In the genomic region with DNA sequence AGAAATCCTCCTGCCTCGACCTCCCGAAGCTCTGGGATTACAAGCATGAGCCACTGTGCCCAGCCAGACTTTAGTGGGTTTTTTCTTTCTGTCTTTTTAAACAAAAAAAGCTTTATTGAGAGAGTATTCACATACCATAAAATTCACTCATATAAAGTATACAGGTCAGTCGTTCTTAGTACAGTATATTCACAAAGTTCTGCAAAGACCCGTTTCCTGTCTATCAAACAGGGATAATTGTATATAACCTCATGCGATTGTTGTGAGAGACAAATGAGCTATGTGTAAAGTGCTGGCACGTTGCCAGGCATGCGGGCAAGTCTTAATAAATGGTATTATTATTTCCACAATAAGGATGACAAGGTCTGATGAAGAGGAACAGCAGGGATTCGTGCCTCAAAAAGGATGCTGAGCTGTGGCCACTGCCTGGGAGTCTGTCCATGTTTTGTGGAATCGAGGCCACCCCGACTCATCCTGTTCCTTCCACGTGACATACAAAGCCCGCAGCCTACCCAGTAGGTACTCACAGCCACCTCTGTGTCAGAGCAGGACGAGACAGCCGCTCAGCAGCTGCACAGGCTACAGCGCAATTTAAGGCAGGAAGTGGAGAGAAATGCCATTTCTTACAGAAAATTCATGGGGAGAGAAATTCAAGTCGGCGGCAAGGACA, we compare ENCODE assay signal across 8 cellular contexts. TPM values are rescaled to one million over a fixed set of nuclear protein-coding genes. Genes with fewer than 3 reads are reported as not detected.
A peak's percentile ranks its signal among the peaks of the same experiment; 100 is the strongest.
DNase-seq lines count a peak whose midpoint lies in the region; ATAC-seq and TF ChIP-seq lines count a peak whose summit lies in the region.

No MANE protein-coding gene starts in this region.

- intact Hi-C loops in naive thymus-derived CD4-positive, alpha-beta T cell (cut with micrococcal nuclease): no loop called here
- intact Hi-C loops in Right ventricle myocardium inferior (cut with DNase I): no loop called here

- H3K4me1 Mint-ChIP-seq in naive thymus-derived CD4-positive, alpha-beta T cell: peaks cover 0 to 8% (median 7%) of the 10 kb centered on the region in 7 donors

- POLR2A ChIA-PET in naive thymus-derived CD4-positive, alpha-beta T cell (lab: Charles Lee): interaction anchor here (0.6 to 0.7 kb wide), 2 partner anchors 45 to 287 kb away, joined by 3 to 7 read pairs; no protein-coding TSS in a partner anchor

- H3K9me3 Mint-ChIP-seq in naive thymus-derived CD4-positive, alpha-beta T cell: no peaks in the 10 kb centered on the region

- ATAC-seq in naive thymus-derived CD4-positive, alpha-beta T cell: peak; percentile 84
- ATAC-seq in GM21381 (IDR thresholded peaks at IDR 0.05; ENCODE audit: unreplicated experiment) (no peak), Right ventricle myocardium inferior (no peak), GM18511 (IDR thresholded peaks at IDR 0.05; ENCODE audit: unreplicated experiment) (no peak), GM19395 (IDR thresholded peaks at IDR 0.05; ENCODE audit: unreplicated experiment) (no peak)

- H3K27ac Mint-ChIP-seq in naive thymus-derived CD4-positive, alpha-beta T cell: peak overlapping the region in 2 of 9 donors; percentile 12 to 70

- no peak for TF ChIP-seq CTCF in GM12865 (IDR thresholded peaks at IDR 0.05; ENCODE audit: insufficient read depth, low read depth, low read length, missing control alignments)

- H3K36me3 ChIP-seq in naive thymus-derived CD4-positive, alpha-beta T cell (ENCODE audit: control insufficient read depth in 2 of 3, insufficient read depth in 3 of 3, low read length in 3 of 3): no peaks in the 10 kb centered on the region

- peak overlapping the region in 9 of 10 donors; percentile 15 to 79 (median 38) for H3K4me3 Mint-ChIP-seq in naive thymus-derived CD4-positive, alpha-beta T cell

- H3K27me3 Mint-ChIP-seq in naive thymus-derived CD4-positive, alpha-beta T cell: peaks cover 0 to 8% (median 0%) of the 10 kb centered on the region in 5 donors

- CTCF ChIA-PET in naive thymus-derived CD4-positive, alpha-beta T cell (lab: Charles Lee): interaction anchor here (0.6 kb wide), 2 partner anchors 90 to 458 kb away, joined by 3 read pairs; no protein-coding TSS in a partner anchor

- DNase-seq in GM12865 (ENCODE audit: low read depth): peak; percentile 36
- DNase-seq in NCI-H510A (lab: John Stamatoyannopoulos, UW): peak; percentile 24
- DNase-seq in activated T-cell treated with anti-CD3 and anti-CD28 coated beads, Interleukin-2, amount 50 U/mL, for 1 hour: peak; percentile 33
- peak in 7 of 9 donors; percentile 16 to 48 (median 29) for DNase-seq in naive thymus-derived CD4-positive, alpha-beta T cell
- no peak for DNase-seq in Right ventricle myocardium inferior (ENCODE audit: missing footprints)

- no peak overlapping the region for H3K4me3 ChIP-seq in GM12865 (ENCODE audit: low read depth, low read length)
- no peak overlapping the region for H3K4me3 ChIP-seq in naive thymus-derived CD4-positive, alpha-beta T cell (ENCODE audit: low read length)

- no peaks in the 10 kb centered on the region for H3K4me1 ChIP-seq in naive thymus-derived CD4-positive, alpha-beta T cell (ENCODE audit: control insufficient read depth in 2 of 2, insufficient read depth in 2 of 2, low read length in 2 of 2)

- H3K9me3 ChIP-seq in naive thymus-derived CD4-positive, alpha-beta T cell (ENCODE audit: control insufficient read depth in 2 of 3, low read length in 3 of 3): no peaks in the 10 kb centered on the region

- H3K36me3 Mint-ChIP-seq in naive thymus-derived CD4-positive, alpha-beta T cell: no peaks in the 10 kb centered on the region

- H3K27me3 ChIP-seq in naive thymus-derived CD4-positive, alpha-beta T cell (ENCODE audit: control insufficient read depth in 2 of 2, insufficient read depth in 2 of 2, low read length in 2 of 2): no peaks in the 10 kb centered on the region

- H3K27ac ChIP-seq in naive thymus-derived CD4-positive, alpha-beta T cell (ENCODE audit: low read depth, low read length): no peak overlapping the region

RNA-seq across cellular contexts. Expression of a gene that starts 51.7 kb away (rescaled TPM):
- total RNA-seq in naive thymus-derived CD4-positive, alpha-beta T cell: 1 to 10 TPM; 1.1 to 2.5 (median 1.4) TPM
- 1 to 10 TPM; 5.1 to 6.3 TPM for polyA plus RNA-seq in naive thymus-derived CD4-positive, alpha-beta T cell
- total RNA-seq in Right ventricle myocardium inferior: not detected

RNA-seq across cellular contexts. Expression of a gene that starts 57.5 kb away (rescaled TPM):
- 10 to 100 TPM; 25.8 to 49.3 (median 35.3) TPM for total RNA-seq in naive thymus-derived CD4-positive, alpha-beta T cell
- polyA plus RNA-seq in naive thymus-derived CD4-positive, alpha-beta T cell: 10 to 100 TPM; 24.7 to 37.7 TPM
- total RNA-seq in Right ventricle myocardium inferior: 7.8 TPM
